Comparison of ENCODE assay signal across 29 cellular contexts in the genomic region with DNA sequence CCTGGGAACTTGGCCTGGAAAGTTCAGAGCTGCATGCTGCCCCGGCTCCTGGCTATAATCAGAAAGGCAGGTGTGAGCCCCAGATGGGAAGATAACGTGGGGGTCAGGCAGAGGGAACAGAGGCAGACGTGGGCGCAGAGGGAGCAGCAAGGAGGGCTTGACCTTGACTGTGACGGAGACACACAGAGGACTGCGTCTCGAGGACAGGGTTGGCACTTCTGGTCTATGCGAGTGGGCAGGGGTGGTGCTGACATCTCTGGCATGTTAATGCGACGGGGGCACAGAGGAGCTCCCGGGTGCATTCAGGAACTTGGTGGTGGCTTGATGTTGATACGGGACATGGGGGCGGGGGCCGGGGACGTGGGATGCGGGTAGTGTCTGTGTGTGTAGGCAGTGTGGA.
DNase-seq lines count a peak whose midpoint lies in the region; ATAC-seq and TF ChIP-seq lines count a peak whose summit lies in the region.
"Had no signal": no experiment of that assay in that cellular context is flagged by ENCODE, and none has a peak within 500 bp of the region (broad histone marks: within the 10 kb centered on the region; RNA-seq: fewer than 3 reads in every experiment).

No MANE protein-coding gene starts in this region.

- TF ChIP-seq CTCF in right atrium auricular region (IDR thresholded peaks at IDR 0.05) (no peak), heart right ventricle (IDR thresholded peaks at IDR 0.05) (no peak), neural progenitor cell (IDR thresholded peaks at IDR 0.05) (no peak), vagina (IDR thresholded peaks at IDR 0.05) (no peak)

- H3K4me1 Mint-ChIP-seq in activated CD4-positive, alpha-beta T cell treated with anti-CD3 and anti-CD28 coated beads, Interleukin-2, amount 10 ng/mL, durations not matched to agents 24 days and 14 days = no peaks in the 10 kb centered on the region
- H3K4me1 Mint-ChIP-seq in neural progenitor cell = no peaks in the 10 kb centered on the region
- H3K4me1 Mint-ChIP-seq: B cell had no signal

- H3K9me3 ChIP-seq in right atrium auricular region (no peaks in the 10 kb centered on the region), heart right ventricle (no peaks in the 10 kb centered on the region), neural progenitor cell (ENCODE audit: low read depth) (no peaks in the 10 kb centered on the region), vagina (no peaks in the 10 kb centered on the region)
- H3K9me3 ChIP-seq: Caco-2, MG63 had no signal

- H3K27ac ChIP-seq in right atrium auricular region (no peak overlapping the region), heart right ventricle (no peak overlapping the region), neural progenitor cell (no peak overlapping the region), vagina (no peak overlapping the region)
- H3K27ac ChIP-seq: 22Rv1, C4-2B had no signal

- no peaks in the 10 kb centered on the region for H3F3A ChIP-seq in neural progenitor cell (ENCODE audit: low read depth)

- ATAC-seq in heart right ventricle = no peak
- ATAC-seq: CD8-positive, alpha-beta T cell; GM12878; HCT116 had no signal

- H3K9me3 Mint-ChIP-seq in activated CD4-positive, alpha-beta T cell treated with anti-CD3 and anti-CD28 coated beads, Interleukin-2, amount 10 ng/mL, durations not matched to agents 24 days and 14 days = no peaks in the 10 kb centered on the region
- H3K9me3 Mint-ChIP-seq in neural progenitor cell = no peaks in the 10 kb centered on the region
- H3K9me3 Mint-ChIP-seq: CD8-positive, alpha-beta T cell had no signal

- no peak for TF ChIP-seq POLR2A in vagina (IDR thresholded peaks at IDR 0.05)

- no peaks in the 10 kb centered on the region for H3K79me2 ChIP-seq in neural progenitor cell (ENCODE audit: low read depth)

- no peaks in the 10 kb centered on the region for H4K20me1 ChIP-seq in neural progenitor cell (ENCODE audit: low read depth)

- H3K9ac ChIP-seq in neural progenitor cell = no peak overlapping the region

- H3K27me3 ChIP-seq in right atrium auricular region = no peaks in the 10 kb centered on the region
- no peaks in the 10 kb centered on the region for H3K27me3 ChIP-seq in heart right ventricle
- no peaks in the 10 kb centered on the region for H3K27me3 ChIP-seq in neural progenitor cell
- H3K27me3 ChIP-seq in vagina = no peaks in the 10 kb centered on the region
- H3K27me3 ChIP-seq: MG63 had no signal

- H3K4me1 ChIP-seq in right atrium auricular region = peaks cover 0 to 8% of the 10 kb centered on the region in 2 donors
- peaks cover 6 to 37% (median 11%) of the 10 kb centered on the region in 9 donors for H3K4me1 ChIP-seq in heart right ventricle
- no peaks in the 10 kb centered on the region for H3K4me1 ChIP-seq in neural progenitor cell
- H3K4me1 ChIP-seq in vagina = peaks cover 3% of the 10 kb centered on the region
- H3K4me1 ChIP-seq: Caco-2 had no signal

- H2AFZ ChIP-seq in neural progenitor cell (replicated peaks) = no peak overlapping the region

- H3K4me3 Mint-ChIP-seq in activated CD4-positive, alpha-beta T cell treated with anti-CD3 and anti-CD28 coated beads, Interleukin-2, amount 10 ng/mL, durations not matched to agents 24 days and 14 days = no peak overlapping the region
- H3K4me3 Mint-ChIP-seq in neural progenitor cell = no peak overlapping the region
- H3K4me3 Mint-ChIP-seq: B cell; CD8-positive, alpha-beta T cell had no signal

- H3K27me3 Mint-ChIP-seq in activated CD4-positive, alpha-beta T cell treated with anti-CD3 and anti-CD28 coated beads, Interleukin-2, amount 10 ng/mL, durations not matched to agents 24 days and 14 days = no peaks in the 10 kb centered on the region
- peaks cover 2% of the 10 kb centered on the region for H3K27me3 Mint-ChIP-seq in neural progenitor cell (ENCODE audit: insufficient read depth, low read depth)
- H3K27me3 Mint-ChIP-seq: B cell had no signal

- no peak overlapping the region for H3K4me2 ChIP-seq in neural progenitor cell

- 75 to 76% methylated on average over 15 to 16 of the region's 16 CpGs for WGBS in heart right ventricle, 2 donors

- intact Hi-C loops in activated CD4-positive, alpha-beta T cell treated with anti-CD3 and anti-CD28 coated beads, Interleukin-2, amount 10 ng/mL, durations not matched to agents 24 days and 14 days (cut with micrococcal nuclease) = no loop called here
- intact Hi-C loops in heart right ventricle (cut with DNase I) (no loop called here), vagina (cut with DNase I) (no loop called here)

- H3K27ac Mint-ChIP-seq in activated CD4-positive, alpha-beta T cell treated with anti-CD3 and anti-CD28 coated beads, Interleukin-2, amount 10 ng/mL, durations not matched to agents 24 days and 14 days = peak overlapping the region; percentile 17
- peak overlapping the region; percentile 34 for H3K27ac Mint-ChIP-seq in neural progenitor cell
- H3K27ac Mint-ChIP-seq: B cell; CD8-positive, alpha-beta T cell had no signal

- DNase-seq in activated CD4-positive, alpha-beta T cell treated with anti-CD3 and anti-CD28 coated beads, Interleukin-2, amount 10 ng/mL, durations not matched to agents 24 days and 14 days = no peak
- DNase-seq in activated CD4-positive, alpha-beta T cell treated with anti-CD3 and anti-CD28 coated beads, Interleukin-2, amount 50 U/mL, for 1 hour = no peak
- peak; percentile 43 for DNase-seq in right atrium auricular region (ENCODE audit: low spot score)
- no peak for DNase-seq in heart right ventricle
- no peak for DNase-seq in neural progenitor cell (ENCODE audit: low spot score)
- peak; percentile 69 to 95 for DNase-seq in vagina (ENCODE audit: extremely low spot score in 2 of 2)
- no peak for DNase-seq in stimulated activated CD4-positive, alpha-beta T cell treated with anti-CD3 and anti-CD28 coated beads, Interleukin-12 subunit alpha, Interleukin-12 subunit beta, amount 100 ng/mL, for 4 hours
- DNase-seq in activated naive CD4-positive, alpha-beta T cell treated with Interleukin-2 at 50 U/mL for 16 hours = no peak
- DNase-seq: Caco-2; CD8-positive, alpha-beta T cell; DMS 273 treated with DMSO at 0.1 percent for 48 hours; DMS79; EL; GDM1; IMR-90; KG1; MG63; NCI-H1105 treated with DMSO at 0.1 percent for 48 hours; NCI-H146; NCI-H1930; NCI-H446; NCI-H524 treated with DMSO at 0.1 percent for 48 hours; RPMI8226; SHP77 had no signal

- H3K36me3 Mint-ChIP-seq in activated CD4-positive, alpha-beta T cell treated with anti-CD3 and anti-CD28 coated beads, Interleukin-2, amount 10 ng/mL, durations not matched to agents 24 days and 14 days (ENCODE audit: low read depth) = no peaks in the 10 kb centered on the region
- no peaks in the 10 kb centered on the region for H3K36me3 Mint-ChIP-seq in neural progenitor cell
- H3K36me3 Mint-ChIP-seq: CD8-positive, alpha-beta T cell had no signal

- H3K36me3 ChIP-seq in right atrium auricular region (no peaks in the 10 kb centered on the region), heart right ventricle (no peaks in the 10 kb centered on the region), neural progenitor cell (no peaks in the 10 kb centered on the region), vagina (no peaks in the 10 kb centered on the region)
- H3K36me3 ChIP-seq: MG63 had no signal

- no peak overlapping the region for H3K4me3 ChIP-seq in right atrium auricular region
- H3K4me3 ChIP-seq in heart right ventricle = no peak overlapping the region
- no peak overlapping the region for H3K4me3 ChIP-seq in neural progenitor cell
- no peak overlapping the region for H3K4me3 ChIP-seq in vagina
- H3K4me3 ChIP-seq: GM12878, MG63 had no signal

Comparison
In these comparisons a context has a peak if more than half of its experiments do, and no peak if none do; other contexts are left out.
1. DNase-seq: peak in right atrium auricular region (single experiment) and vagina (2 of 2); none in activated CD4-positive, alpha-beta T cell treated with anti-CD3 and anti-CD28 coated beads, Interleukin-2, amount 10 ng/mL, durations not matched to agents 24 days and 14 days (single experiment), activated CD4-positive, alpha-beta T cell treated with anti-CD3 and anti-CD28 coated beads, Interleukin-2, amount 50 U/mL, for 1 hour (single experiment), heart right ventricle (0 of 2), neural progenitor cell (single experiment), stimulated activated CD4-positive, alpha-beta T cell treated with anti-CD3 and anti-CD28 coated beads, Interleukin-12 subunit alpha, Interleukin-12 subunit beta, amount 100 ng/mL, for 4 hours (single experiment) and activated naive CD4-positive, alpha-beta T cell treated with Interleukin-2 at 50 U/mL for 16 hours (single experiment).